Comparison of ENCODE assay signal across 21 cellular contexts in genomic region chr1:56838726-56839125, GRCh38. TPM values are rescaled to one million over a fixed set of nuclear protein-coding genes. Genes with fewer than 3 reads are reported as not detected.
A peak's percentile ranks its signal among the peaks of the same experiment; 100 is the strongest.
DNase-seq lines count a peak whose midpoint lies in the region; ATAC-seq, FAIRE-seq and TF ChIP-seq lines count a peak whose summit lies in the region.
"Had no signal": no experiment of that assay in that cellular context is flagged by ENCODE, and none has a peak within 500 bp of the region (broad histone marks: within the 10 kb centered on the region; RNA-seq: fewer than 3 reads in every experiment).

No MANE protein-coding gene starts in this region.

- H3K4me2 ChIP-seq in fibroblast of lung (ENCODE audit: extremely low read depth, insufficient read depth, low read length): no peak overlapping the region

- no peak overlapping the region for H2AFZ ChIP-seq in fibroblast of lung (ENCODE audit: low read length)

- no peaks in the 10 kb centered on the region for H3K27me3 Mint-ChIP-seq in activated CD4-positive, alpha-beta memory T cell treated with anti-CD3 and anti-CD28 coated beads, Interleukin-2, amount 10 ng/mL, durations not matched to agents 7 days and 5 days

- H3K27ac ChIP-seq in fibroblast of lung (ENCODE audit: insufficient read depth, low read length): no peak overlapping the region
- H3K27ac ChIP-seq: Peyer's patch had no signal

- CTCF ChIA-PET in activated CD4-positive, alpha-beta memory T cell treated with anti-CD3 and anti-CD28 coated beads, Interleukin-2, amount 10 ng/mL, durations not matched to agents 7 days and 5 days (lab: Charles Lee): interaction anchor here (0.9 kb wide), 1 partner anchor 8 kb away, joined by 3 read pairs; no protein-coding TSS in a partner anchor

- no peak overlapping the region for H3K4me3 ChIP-seq in fibroblast of lung (replicated peaks in 1 of 4; ENCODE audit: control extremely low read depth in 1 of 4, insufficient read depth in 1 of 4, low read depth in 3 of 4, low read length in 4 of 4)
- H3K4me3 ChIP-seq: Peyer's patch had no signal

- no peaks in the 10 kb centered on the region for H3K9me3 ChIP-seq in fibroblast of lung (ENCODE audit: control insufficient read depth, insufficient read depth, low read depth, low read length)
- H3K9me3 ChIP-seq: Caco-2 had no signal

- H3K9ac ChIP-seq in fibroblast of lung (ENCODE audit: insufficient read depth, low read length): no peak overlapping the region

- H4K20me1 ChIP-seq in fibroblast of lung (ENCODE audit: control insufficient read depth, extremely low read depth, insufficient read depth, low read length): no peaks in the 10 kb centered on the region

- H3K79me2 ChIP-seq in fibroblast of lung (ENCODE audit: control insufficient read depth, insufficient read depth, low read length): no peaks in the 10 kb centered on the region

- POLR2A ChIA-PET in activated CD4-positive, alpha-beta memory T cell treated with anti-CD3 and anti-CD28 coated beads, Interleukin-2, amount 10 ng/mL, durations not matched to agents 7 days and 5 days (lab: Charles Lee): no interaction called here

- H3K27ac Mint-ChIP-seq in activated CD4-positive, alpha-beta memory T cell treated with anti-CD3 and anti-CD28 coated beads, Interleukin-2, amount 10 ng/mL, durations not matched to agents 7 days and 5 days: no peak overlapping the region

- no peaks in the 10 kb centered on the region for H3K36me3 ChIP-seq in fibroblast of lung (ENCODE audit: control insufficient read depth, insufficient read depth, low read length)
- H3K36me3 ChIP-seq: Peyer's patch had no signal

- TF ChIP-seq CTCF in fibroblast of lung (conservative IDR thresholded peaks at IDR 0.05 in 1 of 2, IDR thresholded peaks at IDR 0.05 in 1 of 2; ENCODE audit: low read depth in 1 of 2, low read length in 2 of 2) (no peak), D721Med (IDR thresholded peaks at IDR 0.05; ENCODE audit: insufficient read depth, missing control alignments) (no peak)

- no peaks in the 10 kb centered on the region for H3K27me3 ChIP-seq in fibroblast of lung (ENCODE audit: control insufficient read depth, insufficient read depth, low read length)
- H3K27me3 ChIP-seq: Peyer's patch had no signal

- no peak for FAIRE-seq in D721Med (lab: Jason Lieb, UNC)
- FAIRE-seq: A204.1, GM19239 had no signal

- no peak overlapping the region for H3K4me3 Mint-ChIP-seq in activated CD4-positive, alpha-beta memory T cell treated with anti-CD3 and anti-CD28 coated beads, Interleukin-2, amount 10 ng/mL, durations not matched to agents 7 days and 5 days

- H3K36me3 Mint-ChIP-seq in activated CD4-positive, alpha-beta memory T cell treated with anti-CD3 and anti-CD28 coated beads, Interleukin-2, amount 10 ng/mL, durations not matched to agents 7 days and 5 days (ENCODE audit: low read depth): no peaks in the 10 kb centered on the region

- no peaks in the 10 kb centered on the region for H3K4me1 ChIP-seq in fibroblast of lung (ENCODE audit: control insufficient read depth, extremely low read depth, insufficient read depth, low read length)
- H3K4me1 ChIP-seq: Caco-2, Peyer's patch had no signal

- DNase-seq in EL: peak; percentile 53
- peak; percentile 38 for DNase-seq in amniotic epithelial cell (ENCODE audit: low read depth)
- DNase-seq in fibroblast of lung (ENCODE audit: low read depth in 2 of 2): peak; percentile 24 to 32
- peak; percentile 79 for DNase-seq in renal cortical epithelial cell (ENCODE audit: low read depth)
- DNase-seq in superior temporal gyrus (ENCODE audit: extremely low spot score): no peak
- DNase-seq in D721Med (ENCODE audit: insufficient read length, low spot score): no peak
- no peak for DNase-seq in activated CD4-positive, alpha-beta memory T cell treated with anti-CD3 and anti-CD28 coated beads, Interleukin-2, amount 10 ng/mL, durations not matched to agents 7 days and 5 days
- DNase-seq: Caco-2, DMS53, GF-D8, MM.1S, NCI-H1105, NCI-H187, NCI-H774, Peyer's patch, SHP77 had no signal

- ATAC-seq in HG02763 (IDR thresholded peaks at IDR 0.05; ENCODE audit: unreplicated experiment): no peak
- ATAC-seq: HCT116 had no signal

- H3K9me3 Mint-ChIP-seq in activated CD4-positive, alpha-beta memory T cell treated with anti-CD3 and anti-CD28 coated beads, Interleukin-2, amount 10 ng/mL, durations not matched to agents 7 days and 5 days: no peaks in the 10 kb centered on the region

- no peaks in the 10 kb centered on the region for H3K4me1 Mint-ChIP-seq in activated CD4-positive, alpha-beta memory T cell treated with anti-CD3 and anti-CD28 coated beads, Interleukin-2, amount 10 ng/mL, durations not matched to agents 7 days and 5 days

RNA-seq across cellular contexts. Expression of gene C8A, which starts 15.9 kb away (rescaled TPM):
- total RNA-seq in fibroblast of lung (not detected in 2 replicates), renal cortical epithelial cell (not detected in 2 replicates)
- polyA plus RNA-seq in fibroblast of lung: not detected in 2 replicates
- polyA plus RNA-seq in fibroblast of lung (2012): not detected in 2 replicates
- not detected in 2 replicates for polyA minus RNA-seq in fibroblast of lung (ENCODE audit: low replicate concordance)
- not detected for total RNA-seq in activated CD4-positive, alpha-beta memory T cell treated with anti-CD3 and anti-CD28 coated beads, Interleukin-2, amount 10 ng/mL, durations not matched to agents 7 days and 5 days
- total RNA-seq: Caco-2, NCI-H460, Peyer's patch had no signal

RNA-seq across cellular contexts. Expression of gene FYB2, which starts 19.5 kb away (rescaled TPM):
- total RNA-seq in fibroblast of lung (not detected in 2 replicates), renal cortical epithelial cell (0.05 TPM in 1 of 2 replicates, not detected in the other)
- not detected in 2 replicates for polyA plus RNA-seq in fibroblast of lung
- not detected in 2 replicates for polyA plus RNA-seq in fibroblast of lung (2012)
- polyA minus RNA-seq in fibroblast of lung (ENCODE audit: low replicate concordance): not detected in 2 replicates
- not detected for total RNA-seq in activated CD4-positive, alpha-beta memory T cell treated with anti-CD3 and anti-CD28 coated beads, Interleukin-2, amount 10 ng/mL, durations not matched to agents 7 days and 5 days
- total RNA-seq: NCI-H460 had no signal

Comparison
In these comparisons a context has a peak if more than half of its experiments do, and no peak if none do; other contexts are left out.
1. DNase-seq: peak in EL (single experiment), amniotic epithelial cell (single experiment), fibroblast of lung (2 of 2) and renal cortical epithelial cell (single experiment); none in superior temporal gyrus (single experiment), D721Med (single experiment) and activated CD4-positive, alpha-beta memory T cell treated with anti-CD3 and anti-CD28 coated beads, Interleukin-2, amount 10 ng/mL, durations not matched to agents 7 days and 5 days (single experiment).